Comparison of ENCODE assay signal across 18 cellular contexts in the genomic region with DNA sequence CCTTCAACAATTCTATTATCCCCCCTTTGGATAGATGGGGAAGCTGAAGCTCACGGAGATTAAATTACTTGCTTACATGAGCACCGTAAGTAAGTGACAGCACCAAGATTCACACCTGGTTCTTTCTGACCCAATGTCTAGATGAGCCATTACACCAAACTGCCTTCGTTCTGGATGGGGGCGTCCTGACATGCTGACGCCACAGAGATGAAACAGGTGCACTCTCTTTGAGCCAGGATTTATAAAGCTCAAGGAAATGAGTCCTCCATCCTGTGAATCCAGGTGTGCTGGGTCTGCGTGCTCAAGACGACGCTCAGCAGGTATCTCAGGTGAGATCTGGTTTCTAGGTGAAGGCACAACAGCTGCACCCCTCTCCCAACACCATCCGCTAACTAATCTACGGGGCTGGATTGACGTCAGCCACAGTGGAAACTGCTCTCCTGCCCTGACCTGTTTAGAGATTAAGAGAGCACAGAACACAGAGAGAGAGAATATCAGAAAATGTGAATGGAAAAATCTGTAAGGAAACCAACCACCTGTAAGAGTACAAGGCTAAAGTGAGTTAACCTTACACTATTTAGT.
DNase-seq lines count a peak whose midpoint lies in the region; ATAC-seq and TF ChIP-seq lines count a peak whose summit lies in the region.
"Had no signal": no experiment of that assay in that cellular context is flagged by ENCODE, and none has a peak within 500 bp of the region (broad histone marks: within the 10 kb centered on the region; RNA-seq: fewer than 3 reads in every experiment).

No MANE protein-coding gene starts in this region.

- no peaks in the 10 kb centered on the region for H4K20me1 ChIP-seq in PC-9 (ENCODE audit: insufficient read depth)

- H3K4me1 Mint-ChIP-seq in Calu3 (ENCODE audit: low read depth, unreplicated experiment): no peaks in the 10 kb centered on the region
- H3K4me1 Mint-ChIP-seq: activated naive CD8-positive, alpha-beta T cell treated with anti-CD3 and anti-CD28 coated beads, Interleukin-2, amount 50 U/mL, for 24 hours; central memory CD8-positive, alpha-beta T cell; mesothelial cell of epicardium; stimulated activated memory B cell treated with anti-CD40 and anti-IgM and Interleukin-4, amounts not matched to agents 10 μg/mL and 1 μg/mL and 100 μg/mL, for 72 hours had no signal

- TF ChIP-seq CTCF in PC-9 (conservative IDR thresholded peaks at IDR 0.05) (no peak), Calu3 (IDR thresholded peaks at IDR 0.05; ENCODE audit: unreplicated experiment) (no peak), uterus (IDR thresholded peaks at IDR 0.05) (no peak)

- intact Hi-C loops in PC-9 (cut with micrococcal nuclease; ENCODE audit: unreplicated experiment) (no loop called here), Calu3 (cut with micrococcal nuclease; ENCODE audit: unreplicated experiment) (no loop called here), uterus (cut with DNase I; ENCODE audit: low total_unique reads) (no loop called here)

- H3K4me1 ChIP-seq in PC-9 (replicated peaks; ENCODE audit: insufficient read depth): no peaks in the 10 kb centered on the region
- H3K4me1 ChIP-seq in uterus: no peaks in the 10 kb centered on the region
- H3K4me1 ChIP-seq: upper lobe of left lung had no signal

- peak; percentile 77 for ATAC-seq in esophagus mucosa
- ATAC-seq: activated naive CD8-positive, alpha-beta T cell treated with anti-CD3 and anti-CD28 coated beads, Interleukin-2, amount 50 U/mL, for 24 hours; activated T-cell treated with anti-CD3 and anti-CD28 coated beads, Interleukin-2, amount 50 U/mL, for 4 hours; stimulated activated memory B cell treated with anti-CD40 and anti-IgM and Interleukin-4, amounts not matched to agents 10 μg/mL and 1 μg/mL and 100 μg/mL, for 72 hours had no signal

- DNase-seq in stimulated activated CD4-positive, alpha-beta T cell treated with anti-CD3 and anti-CD28 coated beads, Interleukin-15, amount 100 ng/mL, for 24 hours: peak; percentile 6
- no peak for DNase-seq in stimulated activated CD4-positive, alpha-beta T cell treated with anti-CD3 and anti-CD28 coated beads, Interleukin-4, amount 100 ng/mL, for 1 hour
- DNase-seq in NCI-H748 (lab: John Stamatoyannopoulos, UW; ENCODE audit: unreplicated experiment) (peak; percentile 68), PC-9 (no peak), Calu3 (no peak), uterus (no peak), amniotic stem cell (lab: John Stamatoyannopoulos, UW) (no peak)
- DNase-seq: activated naive CD8-positive, alpha-beta T cell treated with anti-CD3 and anti-CD28 coated beads, Interleukin-2, amount 50 U/mL, for 24 hours; activated T-cell treated with anti-CD3 and anti-CD28 coated beads, Interleukin-2, amount 50 U/mL, for 4 hours; GM23248; islet precursor cell; upper lobe of left lung had no signal

- H3K36me3 Mint-ChIP-seq in Calu3 (ENCODE audit: insufficient read depth, unreplicated experiment): no peaks in the 10 kb centered on the region
- H3K36me3 Mint-ChIP-seq: mesothelial cell of epicardium; stimulated activated memory B cell treated with anti-CD40 and anti-IgM and Interleukin-4, amounts not matched to agents 10 μg/mL and 1 μg/mL and 100 μg/mL, for 72 hours had no signal

- H3K9me3 ChIP-seq in PC-9 (ENCODE audit: insufficient read depth, low read depth) (peaks cover 6% of the 10 kb centered on the region; the same call in 1 of the 2 replicates), uterus (no peaks in the 10 kb centered on the region)

- no peaks in the 10 kb centered on the region for H3K79me2 ChIP-seq in PC-9 (ENCODE audit: low read depth)

- no peaks in the 10 kb centered on the region for H3F3A ChIP-seq in PC-9 (ENCODE audit: insufficient read depth, low read depth)

- no peak overlapping the region for H3K4me3 Mint-ChIP-seq in Calu3 (ENCODE audit: low read depth, unreplicated experiment)
- H3K4me3 Mint-ChIP-seq: activated naive CD8-positive, alpha-beta T cell treated with anti-CD3 and anti-CD28 coated beads, Interleukin-2, amount 50 U/mL, for 24 hours; activated T-cell treated with anti-CD3 and anti-CD28 coated beads, Interleukin-2, amount 50 U/mL, for 4 hours; central memory CD8-positive, alpha-beta T cell; mesothelial cell of epicardium; stimulated activated memory B cell treated with anti-CD40 and anti-IgM and Interleukin-4, amounts not matched to agents 10 μg/mL and 1 μg/mL and 100 μg/mL, for 72 hours; T-helper 1 cell treated with Interleukin-12 subunit alpha and Interleukin-12 subunit beta and Interleukin-4 antibody, amounts not matched to agents 30 μg/mL and 1 μg/mL, for 36 hours had no signal

- BruUV-seq in PC-9 (replicated peaks; lab: Mats Ljungman, UMichigan): no TSS peak
- BruUV-seq in Calu3 (replicated peaks; lab: Mats Ljungman, UMichigan): no TSS peak

- no peak overlapping the region for H3K4me2 ChIP-seq in PC-9

- H3K36me3 ChIP-seq in PC-9 (ENCODE audit: low read depth): no peaks in the 10 kb centered on the region
- H3K36me3 ChIP-seq in uterus: no peaks in the 10 kb centered on the region
- H3K36me3 ChIP-seq: upper lobe of left lung had no signal

- H3K27me3 ChIP-seq in PC-9 (ENCODE audit: insufficient read depth, low read depth) (no peaks in the 10 kb centered on the region), uterus (no peaks in the 10 kb centered on the region)
- H3K27me3 ChIP-seq: upper lobe of left lung had no signal

- no peaks in the 10 kb centered on the region for H3K27me3 Mint-ChIP-seq in Calu3 (ENCODE audit: unreplicated experiment)
- H3K27me3 Mint-ChIP-seq: activated naive CD8-positive, alpha-beta T cell treated with anti-CD3 and anti-CD28 coated beads, Interleukin-2, amount 50 U/mL, for 24 hours; central memory CD8-positive, alpha-beta T cell; stimulated activated memory B cell treated with anti-CD40 and anti-IgM and Interleukin-4, amounts not matched to agents 10 μg/mL and 1 μg/mL and 100 μg/mL, for 72 hours had no signal

- peaks cover 3% of the 10 kb centered on the region for H3K9me3 Mint-ChIP-seq in Calu3 (ENCODE audit: low read depth, unreplicated experiment)

- H3K27ac ChIP-seq in PC-9 (no peak overlapping the region), uterus (no peak overlapping the region)
- H3K27ac ChIP-seq: GM23248, RWPE1, upper lobe of left lung had no signal

- H3K4me3 ChIP-seq in PC-9: no peak overlapping the region
- H3K4me3 ChIP-seq in uterus: no peak overlapping the region
- H3K4me3 ChIP-seq: GM23248, upper lobe of left lung had no signal

- no peak overlapping the region for H3K27ac Mint-ChIP-seq in Calu3 (ENCODE audit: unreplicated experiment)
- H3K27ac Mint-ChIP-seq: activated naive CD8-positive, alpha-beta T cell treated with anti-CD3 and anti-CD28 coated beads, Interleukin-2, amount 50 U/mL, for 24 hours; mesothelial cell of epicardium; stimulated activated memory B cell treated with anti-CD40 and anti-IgM and Interleukin-4, amounts not matched to agents 10 μg/mL and 1 μg/mL and 100 μg/mL, for 72 hours; T-helper 1 cell treated with Interleukin-12 subunit alpha and Interleukin-12 subunit beta and Interleukin-4 antibody, amounts not matched to agents 30 μg/mL and 1 μg/mL, for 36 hours had no signal

- CTCF ChIA-PET in PC-9 (lab: Charles Lee): no interaction called here
- CTCF ChIA-PET in Calu3 (lab: Charles Lee): interaction anchor here (0.7 kb wide), 1 partner anchor 465 kb away, joined by 3 read pairs; a partner anchor contains a TSS

- no peaks in the 10 kb centered on the region; the same call in 1 of the 2 replicates for H3K9me2 ChIP-seq in PC-9 (ENCODE audit: insufficient read depth)

- POLR2A ChIA-PET in PC-9 (lab: Charles Lee; ENCODE audit: unreplicated experiment): no interaction called here

- TF ChIP-seq POLR2A in uterus (IDR thresholded peaks at IDR 0.05): no peak

- no peak overlapping the region for H2AFZ ChIP-seq in PC-9
- H2AFZ ChIP-seq: GM23248 had no signal

Comparison
In these comparisons a context has a peak if more than half of its experiments do, and no peak if none do; other contexts are left out.
1. DNase-seq: peak in stimulated activated CD4-positive, alpha-beta T cell treated with anti-CD3 and anti-CD28 coated beads, Interleukin-15, amount 100 ng/mL, for 24 hours (single experiment) and NCI-H748 (single experiment); none in stimulated activated CD4-positive, alpha-beta T cell treated with anti-CD3 and anti-CD28 coated beads, Interleukin-4, amount 100 ng/mL, for 1 hour (single experiment), PC-9 (0 of 2), Calu3 (single experiment), uterus (0 of 2) and amniotic stem cell (single experiment).